34 cellular contexts compared by ENCODE assay signal in genomic region chr14:44901696-44902095, GRCh38.
"Had no signal": no experiment of that assay in that cellular context is flagged by ENCODE, and none has a peak within 500 bp of the region (broad histone marks: within the 10 kb centered on the region; RNA-seq: fewer than 3 reads in every experiment).

No MANE protein-coding gene starts in this region.

- H3K27me3 ChIP-seq: adrenal gland, body of pancreas, esophagus squamous epithelium, heart left ventricle had no signal

- H3K9me3 Mint-ChIP-seq: activated B cell treated with CpG ODN at 0.5 μM for 24 hours; activated naive CD4-positive, alpha-beta T cell treated with anti-CD3 and anti-CD28 coated beads, Interleukin-2, amount 10 ng/mL, durations not matched to agents 7 days and 5 days; activated naive CD4-positive, alpha-beta T cell treated with anti-CD3 and anti-CD28 coated beads, Interleukin-2, amount 50 U/mL, for 72 hours; activated naive CD8-positive, alpha-beta T cell treated with anti-CD3 and anti-CD28 coated beads, Interleukin-2, amount 50 U/mL, for 24 hours; effector memory CD8-positive, alpha-beta T cell; T-helper 2 cell treated with Interferon-gamma antibody and Interleukin-4, amounts not matched to agents 5 μg/mL and 100 μg/mL, for 36 hours had no signal

- H3K4me3 ChIP-seq: adrenal gland, body of pancreas, esophagus squamous epithelium, heart left ventricle had no signal

- H3K4me1 ChIP-seq: body of pancreas had no signal

- H3K27ac Mint-ChIP-seq: activated B cell treated with CpG ODN at 0.5 μM for 24 hours; activated CD4-positive, alpha-beta memory T cell treated with anti-CD3 and anti-CD28 coated beads for 36 hours; activated CD8-positive, alpha-beta memory T cell treated with anti-CD3 and anti-CD28 coated beads, Interleukin-2, amount 10 ng/mL, durations not matched to agents 7 days and 5 days; activated CD8-positive, alpha-beta T cell treated with anti-CD3 and anti-CD28 coated beads, Interleukin-2, amount 10 ng/mL, durations not matched to agents 7 days and 5 days; activated naive CD4-positive, alpha-beta T cell treated with anti-CD3 and anti-CD28 coated beads, Interleukin-2, amount 10 ng/mL, durations not matched to agents 7 days and 5 days; activated naive CD4-positive, alpha-beta T cell treated with anti-CD3 and anti-CD28 coated beads, Interleukin-2, amount 50 U/mL, for 72 hours; activated naive CD8-positive, alpha-beta T cell treated with anti-CD3 and anti-CD28 coated beads, Interleukin-2, amount 50 U/mL, for 24 hours; effector memory CD8-positive, alpha-beta T cell; T-helper 17 cell; T-helper 2 cell treated with Interferon-gamma antibody and Interleukin-4, amounts not matched to agents 5 μg/mL and 100 μg/mL, for 36 hours had no signal

- H3K9me3 ChIP-seq: body of pancreas, esophagus squamous epithelium, heart left ventricle had no signal

- DNase-seq: activated B cell treated with CpG ODN at 0.5 μM for 24 hours; activated CD4-positive, alpha-beta memory T cell treated with anti-CD3 and anti-CD28 coated beads for 36 hours; activated CD4-positive, alpha-beta T cell treated with anti-CD3 and anti-CD28 coated beads for 48 hours; activated CD4-positive, alpha-beta T cell treated with anti-CD3 and anti-CD28 coated beads, Interleukin-2, amount 50 U/mL, for 1 hour; activated CD8-positive, alpha-beta memory T cell treated with anti-CD3 and anti-CD28 coated beads, Interleukin-2, amount 10 ng/mL, durations not matched to agents 7 days and 5 days; activated CD8-positive, alpha-beta memory T cell treated with anti-CD3 and anti-CD28 coated beads, Interleukin-2, amount 50 U/mL, for 4 hours; activated CD8-positive, alpha-beta T cell treated with anti-CD3 and anti-CD28 coated beads, Interleukin-2, amount 10 ng/mL, durations not matched to agents 7 days and 5 days; activated gamma-delta T cell; activated naive CD4-positive, alpha-beta T cell; activated naive CD4-positive, alpha-beta T cell treated with anti-CD3 and anti-CD28 coated beads, Interleukin-2, amount 10 ng/mL, durations not matched to agents 7 days and 5 days; activated naive CD8-positive, alpha-beta T cell treated with anti-CD3 and anti-CD28 coated beads, Interleukin-2, amount 50 U/mL, for 24 hours; activated T-cell treated with anti-CD3 and anti-CD28 coated beads, Interleukin-2, amount 50 U/mL, for 1 hour; activated T-cell treated with anti-CD3 and anti-CD28 coated beads, Interleukin-2, amount 50 U/mL, for 48 hours; adrenal gland; amygdala; aorta; body of pancreas; caudate nucleus; cortex of kidney; dermis blood vessel endothelial cell; effector CD4-positive, alpha-beta T cell; effector memory CD8-positive, alpha-beta T cell; erythroblast; esophagus squamous epithelium; foreskin fibroblast; glutamatergic neuron; heart left ventricle; T-helper 1 cell; T-helper 17 cell; T1000; WERI-Rb-1 had no signal

- H3K27ac ChIP-seq: adrenal gland, body of pancreas, WERI-Rb-1 had no signal

- ATAC-seq: activated CD4-positive, CD25-positive, alpha-beta regulatory T cell treated with anti-CD3 and anti-CD28 coated beads, Interleukin-2, amount 50 U/mL, for 24 hours; activated CD8-positive, alpha-beta memory T cell treated with anti-CD3 and anti-CD28 coated beads, Interleukin-2, amount 10 ng/mL, durations not matched to agents 7 days and 5 days; activated CD8-positive, alpha-beta T cell treated with anti-CD3 and anti-CD28 coated beads, Interleukin-2, amount 10 ng/mL, durations not matched to agents 7 days and 5 days; activated naive CD4-positive, alpha-beta T cell treated with anti-CD3 and anti-CD28 coated beads, Interleukin-2, amount 50 U/mL, for 72 hours; activated naive CD8-positive, alpha-beta T cell treated with anti-CD3 and anti-CD28 coated beads, Interleukin-2, amount 50 U/mL, for 24 hours; body of pancreas; effector memory CD8-positive, alpha-beta T cell; heart left ventricle; T-helper 17 cell had no signal

- H3K36me3 ChIP-seq: WERI-Rb-1 had no signal

- H3K4me3 Mint-ChIP-seq: activated B cell treated with CpG ODN at 0.5 μM for 24 hours; activated CD4-positive, alpha-beta memory T cell treated with anti-CD3 and anti-CD28 coated beads for 36 hours; activated CD8-positive, alpha-beta memory T cell treated with anti-CD3 and anti-CD28 coated beads, Interleukin-2, amount 10 ng/mL, durations not matched to agents 7 days and 5 days; activated CD8-positive, alpha-beta T cell treated with anti-CD3 and anti-CD28 coated beads, Interleukin-2, amount 10 ng/mL, durations not matched to agents 7 days and 5 days; activated naive CD4-positive, alpha-beta T cell treated with anti-CD3 and anti-CD28 coated beads, Interleukin-2, amount 10 ng/mL, durations not matched to agents 7 days and 5 days; activated naive CD8-positive, alpha-beta T cell treated with anti-CD3 and anti-CD28 coated beads, Interleukin-2, amount 50 U/mL, for 24 hours; effector memory CD8-positive, alpha-beta T cell; T-helper 17 cell; T-helper 2 cell treated with Interferon-gamma antibody and Interleukin-4, amounts not matched to agents 5 μg/mL and 100 μg/mL, for 36 hours had no signal

- H3K27me3 Mint-ChIP-seq: activated B cell treated with CpG ODN at 0.5 μM for 24 hours; activated CD4-positive, alpha-beta memory T cell treated with anti-CD3 and anti-CD28 coated beads for 36 hours; activated CD8-positive, alpha-beta memory T cell treated with anti-CD3 and anti-CD28 coated beads, Interleukin-2, amount 10 ng/mL, durations not matched to agents 7 days and 5 days; activated naive CD4-positive, alpha-beta T cell treated with anti-CD3 and anti-CD28 coated beads, Interleukin-2, amount 10 ng/mL, durations not matched to agents 7 days and 5 days; activated naive CD8-positive, alpha-beta T cell treated with anti-CD3 and anti-CD28 coated beads, Interleukin-2, amount 50 U/mL, for 24 hours; effector memory CD8-positive, alpha-beta T cell; T-helper 17 cell had no signal
